ENCODE assay signal across 6 cellular contexts in the genomic region with DNA sequence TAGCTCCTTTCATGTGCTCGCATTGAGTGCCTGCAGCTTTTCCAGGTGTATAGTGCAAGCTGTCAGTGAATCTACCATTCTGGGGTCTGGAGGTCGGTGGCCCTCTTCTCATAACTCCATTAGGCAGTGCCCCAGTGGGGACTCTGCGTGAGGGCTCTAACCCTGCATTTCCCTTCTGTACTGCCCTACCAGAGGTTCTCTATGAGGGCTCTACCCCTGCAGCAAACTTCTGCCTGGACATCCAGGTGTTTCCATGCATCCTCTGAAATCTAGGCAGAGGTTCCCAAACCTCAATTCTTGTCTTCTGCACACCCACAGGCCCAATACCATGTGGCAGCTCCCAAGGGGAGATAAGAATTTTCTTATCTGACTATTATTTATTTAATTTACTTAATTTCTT. TPM values are rescaled to one million over a fixed set of nuclear protein-coding genes. Genes with fewer than 3 reads are reported as not detected.
A peak's percentile ranks its signal among the peaks of the same experiment; 100 is the strongest.
DNase-seq lines count a peak whose midpoint lies in the region; ATAC-seq and TF ChIP-seq lines count a peak whose summit lies in the region.
"Not testable (repeated sequence)": the region's sequence is repeated elsewhere in the genome, so short reads cannot be mapped to it uniquely, and the experiment has no call there.

No MANE protein-coding gene starts in this region.

- H3K36me3 ChIP-seq in HEK293 (ENCODE audit: control insufficient read depth in 2 of 2, insufficient read depth in 1 of 2, low read length in 2 of 2), result not testable (repeated sequence)

- H3K27ac ChIP-seq in HEK293 (ENCODE audit: extremely low read depth, low read depth, low read length), result not testable (repeated sequence)
- H3K27ac ChIP-seq in foreskin keratinocyte, result peak overlapping the region; percentile 95

- H3K9me3 ChIP-seq in HEK293 (ENCODE audit: control insufficient read depth, insufficient read depth, low read depth, low read length), result not testable (repeated sequence)

- peaks cover 46% of the 10 kb centered on the region for H3K9me3 Mint-ChIP-seq in T-helper 1 cell treated with Interleukin-12 subunit alpha and Interleukin-12 subunit beta and Interleukin-4 antibody, amounts not matched to agents 30 μg/mL and 1 μg/mL, for 36 hours
- not testable (repeated sequence) for H3K9me3 Mint-ChIP-seq in natural killer cell treated with Interleukin-12 subunit alpha and Interleukin-12 subunit beta and Interleukin-15 and Interleukin-18, amount 100 ng/mL, for 72 hours; stimulated activated effector memory CD8-positive, alpha-beta T cell treated with anti-CD3 and anti-CD28 coated beads, Interleukin-12 subunit alpha, Interleukin-12 subunit beta, amount 100 ng/mL, for 72 hours

- H3K4me3 Mint-ChIP-seq in T-helper 1 cell treated with Interleukin-12 subunit alpha and Interleukin-12 subunit beta and Interleukin-4 antibody, amounts not matched to agents 30 μg/mL and 1 μg/mL, for 36 hours; stimulated activated effector memory CD8-positive, alpha-beta T cell treated with anti-CD3 and anti-CD28 coated beads, Interleukin-12 subunit alpha, Interleukin-12 subunit beta, amount 100 ng/mL, for 72 hours: not testable (repeated sequence)
- H3K4me3 Mint-ChIP-seq in natural killer cell treated with Interleukin-12 subunit alpha and Interleukin-12 subunit beta and Interleukin-15 and Interleukin-18, amount 100 ng/mL, for 72 hours, result peak overlapping the region; percentile 60

- not testable (repeated sequence) for H3K27me3 ChIP-seq in foreskin keratinocyte

- H3K4me1 ChIP-seq in HEK293 (ENCODE audit: control insufficient read depth, insufficient read depth, low read length), result not testable (repeated sequence)
- H3K4me1 ChIP-seq in foreskin keratinocyte, result peaks cover 29% of the 10 kb centered on the region

- peak; percentile 13 for DNase-seq in activated effector memory CD4-positive, alpha-beta T cell treated with anti-CD3 and anti-CD28 coated beads, Interleukin-2, amount 50 U/mL, for 16 hours
- not testable (repeated sequence) for DNase-seq in foreskin keratinocyte; natural killer cell treated with Interleukin-12 subunit alpha and Interleukin-12 subunit beta and Interleukin-15 and Interleukin-18, amount 100 ng/mL, for 72 hours (ENCODE audit: low spot score); stimulated activated effector memory CD8-positive, alpha-beta T cell treated with anti-CD3 and anti-CD28 coated beads, Interleukin-12 subunit alpha, Interleukin-12 subunit beta, amount 100 ng/mL, for 72 hours (ENCODE audit: low spot score in 2 of 2)

- not testable (repeated sequence) for TF ChIP-seq CTCF in HEK293 (tag by site-specific recombination; IDR thresholded peaks at IDR 0.05); foreskin keratinocyte (conservative IDR thresholded peaks at IDR 0.05)

- H3K4me1 Mint-ChIP-seq in T-helper 1 cell treated with Interleukin-12 subunit alpha and Interleukin-12 subunit beta and Interleukin-4 antibody, amounts not matched to agents 30 μg/mL and 1 μg/mL, for 36 hours (ENCODE audit: low read depth), result peaks cover 31% of the 10 kb centered on the region
- H3K4me1 Mint-ChIP-seq in natural killer cell treated with Interleukin-12 subunit alpha and Interleukin-12 subunit beta and Interleukin-15 and Interleukin-18, amount 100 ng/mL, for 72 hours (ENCODE audit: low read depth in 2 of 2), result peaks cover 16 to 38% of the 10 kb centered on the region in 2 donors
- peaks cover 39% of the 10 kb centered on the region for H3K4me1 Mint-ChIP-seq in stimulated activated effector memory CD8-positive, alpha-beta T cell treated with anti-CD3 and anti-CD28 coated beads, Interleukin-12 subunit alpha, Interleukin-12 subunit beta, amount 100 ng/mL, for 72 hours

- CTCF ChIA-PET in HEK293 (lab: Yijun Ruan, JAX), result interaction anchor here (2.2 kb wide), 1 partner anchor 11 kb away, joined by 13 read pairs; no protein-coding TSS in a partner anchor

- not testable (repeated sequence) for H3K4me3 ChIP-seq in HEK293 (ENCODE audit: low read depth, low read length)

- not testable (repeated sequence) for H3K27me3 Mint-ChIP-seq in T-helper 1 cell treated with Interleukin-12 subunit alpha and Interleukin-12 subunit beta and Interleukin-4 antibody, amounts not matched to agents 30 μg/mL and 1 μg/mL, for 36 hours (ENCODE audit: low read depth)
- H3K27me3 Mint-ChIP-seq in natural killer cell treated with Interleukin-12 subunit alpha and Interleukin-12 subunit beta and Interleukin-15 and Interleukin-18, amount 100 ng/mL, for 72 hours, result peaks cover 13 to 18% of the 10 kb centered on the region in 2 donors

- POLR2A ChIA-PET in HEK293 (lab: Yijun Ruan, JAX), result not testable (repeated sequence)

- H3K27ac Mint-ChIP-seq in T-helper 1 cell treated with Interleukin-12 subunit alpha and Interleukin-12 subunit beta and Interleukin-4 antibody, amounts not matched to agents 30 μg/mL and 1 μg/mL, for 36 hours, result peak overlapping the region; percentile 24
- H3K27ac Mint-ChIP-seq in natural killer cell treated with Interleukin-12 subunit alpha and Interleukin-12 subunit beta and Interleukin-15 and Interleukin-18, amount 100 ng/mL, for 72 hours, result peak overlapping the region in 1 of 2 donors; percentile 90
- H3K27ac Mint-ChIP-seq in stimulated activated effector memory CD8-positive, alpha-beta T cell treated with anti-CD3 and anti-CD28 coated beads, Interleukin-12 subunit alpha, Interleukin-12 subunit beta, amount 100 ng/mL, for 72 hours, result peak overlapping the region; percentile 84

- ATAC-seq in foreskin keratinocyte; natural killer cell treated with Interleukin-12 subunit alpha and Interleukin-12 subunit beta and Interleukin-15 and Interleukin-18, amount 100 ng/mL, for 72 hours; stimulated activated effector memory CD8-positive, alpha-beta T cell treated with anti-CD3 and anti-CD28 coated beads, Interleukin-12 subunit alpha, Interleukin-12 subunit beta, amount 100 ng/mL, for 72 hours: not testable (repeated sequence)

- peaks cover 26% of the 10 kb centered on the region for H3K36me3 Mint-ChIP-seq in T-helper 1 cell treated with Interleukin-12 subunit alpha and Interleukin-12 subunit beta and Interleukin-4 antibody, amounts not matched to agents 30 μg/mL and 1 μg/mL, for 36 hours (ENCODE audit: low read depth)
- not testable (repeated sequence) for H3K36me3 Mint-ChIP-seq in natural killer cell treated with Interleukin-12 subunit alpha and Interleukin-12 subunit beta and Interleukin-15 and Interleukin-18, amount 100 ng/mL, for 72 hours; stimulated activated effector memory CD8-positive, alpha-beta T cell treated with anti-CD3 and anti-CD28 coated beads, Interleukin-12 subunit alpha, Interleukin-12 subunit beta, amount 100 ng/mL, for 72 hours

TF ChIP-seq in HEK293, 187 proteins besides CTCF, POLR2A, EP300 and RAD21:
- TF ChIP-seq SETDB1 (IDR thresholded peaks at IDR 0.05; ENCODE audit: insufficient read length, low read length), result peak; percentile 56

RNA-seq across cellular contexts. Expression of a gene that starts 17.3 kb away (rescaled TPM):
- 43.9 and 44.1 TPM in 2 replicates for total RNA-seq in foreskin keratinocyte
- 9.5 and 11.6 TPM in 2 replicates for polyA plus RNA-seq in foreskin keratinocyte
- 100 to 1,000 TPM; 107 to 144 TPM for total RNA-seq in natural killer cell treated with Interleukin-12 subunit alpha and Interleukin-12 subunit beta and Interleukin-15 and Interleukin-18, amount 100 ng/mL, for 72 hours
